15 cellular contexts compared by ENCODE assay signal in the genomic region with DNA sequence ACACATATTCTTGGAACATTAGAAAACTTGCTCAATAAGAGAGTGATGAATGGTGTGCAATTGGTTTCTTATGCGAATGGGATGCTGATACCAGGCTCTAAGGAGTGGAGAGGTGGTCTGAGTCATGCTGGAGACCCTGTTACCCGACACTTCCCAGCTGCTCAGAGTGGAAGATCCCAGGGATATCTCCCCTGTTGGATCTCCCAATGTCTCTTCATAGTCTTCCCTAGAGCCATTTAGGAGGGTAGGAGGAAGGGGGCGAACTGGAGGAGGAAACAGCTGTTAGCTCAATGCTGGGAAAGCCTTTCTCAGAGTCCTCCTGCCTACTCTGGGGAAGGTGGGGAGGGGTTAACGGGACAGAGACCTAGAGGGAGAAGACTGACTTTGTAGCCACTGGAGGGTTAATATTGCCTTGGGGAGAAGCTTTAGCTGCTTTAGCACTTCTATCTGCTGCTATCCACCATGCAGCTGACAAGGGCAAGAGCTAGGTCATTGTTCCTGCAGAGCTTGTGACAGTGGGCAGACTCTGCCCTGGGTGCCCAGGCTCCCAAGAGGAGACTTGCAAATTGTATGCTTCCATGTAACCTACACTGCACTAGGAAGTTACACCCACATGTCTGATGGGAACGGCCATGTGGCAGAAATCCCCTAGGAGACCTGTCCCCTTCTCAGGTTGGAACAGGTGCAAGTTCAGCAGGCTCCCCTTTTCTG.
DNase-seq lines count a peak whose midpoint lies in the region; ATAC-seq, FAIRE-seq and TF ChIP-seq lines count a peak whose summit lies in the region.
"Had no signal": no experiment of that assay in that cellular context is flagged by ENCODE, and none has a peak within 500 bp of the region (broad histone marks: within the 10 kb centered on the region; RNA-seq: fewer than 3 reads in every experiment).

No MANE protein-coding gene starts in this region.

- no peak for TF ChIP-seq EP300 in esophagus muscularis mucosa (IDR thresholded peaks at IDR 0.05)

- H3K9me2 ChIP-seq in GM23338 (ENCODE audit: insufficient read depth): peaks cover 13% of the 10 kb centered on the region; the same call in 1 of the 2 replicates

- H3K9me3 Mint-ChIP-seq in GM23338 (no peaks in the 10 kb centered on the region; the same call in 2 of the 3 replicates), IgD-negative memory B cell (no peaks in the 10 kb centered on the region)

- no peaks in the 10 kb centered on the region for H4K20me1 ChIP-seq in GM23338 (replicated peaks; ENCODE audit: insufficient read depth)

- H3K4me3 ChIP-seq in GM23338: no peak overlapping the region
- no peak overlapping the region for H3K4me3 ChIP-seq in esophagus muscularis mucosa
- H3K4me3 ChIP-seq in mesendoderm (ENCODE audit: low read length): no peak overlapping the region
- H3K4me3 ChIP-seq in small intestine (ENCODE audit: low read depth in 1 of 2, low read length in 2 of 2): no peak overlapping the region
- H3K4me3 ChIP-seq: SK-N-MC had no signal

- no peak overlapping the region for H3K27ac ChIP-seq in GM23338 (ENCODE audit: low read depth)
- no peak overlapping the region for H3K27ac ChIP-seq in esophagus muscularis mucosa (replicated peaks in 1 of 4)
- H3K27ac ChIP-seq in mesendoderm (ENCODE audit: low read depth, low read length): no peak overlapping the region
- no peak overlapping the region for H3K27ac ChIP-seq in small intestine (ENCODE audit: low read depth in 1 of 2, low read length in 1 of 2)
- H3K27ac ChIP-seq: SK-N-MC had no signal

- H3K27ac Mint-ChIP-seq in GM23338 (no peak overlapping the region), IgD-negative memory B cell (peak overlapping the region in 2 of 3 donors; percentile 47 to 50)

- H3K4me3 Mint-ChIP-seq in GM23338 (no peak overlapping the region), IgD-negative memory B cell (no peak overlapping the region)

- no peaks in the 10 kb centered on the region for H3K79me1 ChIP-seq in mesendoderm (ENCODE audit: low read length)

- intact Hi-C loops in esophagus muscularis mucosa (cut with DNase I): no loop called here
- intact Hi-C loops in posterior vena cava (cut with DNase I): no loop called here

- no peak for TF ChIP-seq POLR2A in esophagus muscularis mucosa (IDR thresholded peaks at IDR 0.05; ENCODE audit: low read depth)

- no peaks in the 10 kb centered on the region for H3K36me3 Mint-ChIP-seq in GM23338 (ENCODE audit: low read depth)
- H3K36me3 Mint-ChIP-seq in IgD-negative memory B cell: peaks cover 2% of the 10 kb centered on the region

- H3K56ac ChIP-seq in mesendoderm (ENCODE audit: low read length): no peak overlapping the region

- 0 out of 2 replicates have a peak, but pooled peaks cover 3% of the 10 kb centered on the region for H3K4me1 ChIP-seq in GM23338 (ENCODE audit: insufficient read depth)
- peaks cover 7 to 17% (median 15%) of the 10 kb centered on the region in 4 donors for H3K4me1 ChIP-seq in esophagus muscularis mucosa
- no peaks in the 10 kb centered on the region for H3K4me1 ChIP-seq in mesendoderm (ENCODE audit: control insufficient read depth, low read depth, low read length)
- H3K4me1 ChIP-seq in small intestine (ENCODE audit: control insufficient read depth in 2 of 2, insufficient read depth in 1 of 2, low read depth in 1 of 2, low read length in 1 of 2): no peaks in the 10 kb centered on the region

- H3K4ac ChIP-seq in mesendoderm (ENCODE audit: low read depth, low read length): no peak overlapping the region

- H3K79me2 ChIP-seq in GM23338 (replicated peaks; ENCODE audit: insufficient read depth): no peaks in the 10 kb centered on the region
- no peaks in the 10 kb centered on the region for H3K79me2 ChIP-seq in mesendoderm (ENCODE audit: control insufficient read depth, insufficient read depth, low read length)

- H2AK5ac ChIP-seq in mesendoderm (ENCODE audit: low read length): no peak overlapping the region

- no peak overlapping the region for H4K8ac ChIP-seq in mesendoderm (ENCODE audit: low read depth, low read length)

- ATAC-seq in GM23338 (peak; percentile 72), HG02610 (IDR thresholded peaks at IDR 0.05; ENCODE audit: unreplicated experiment) (no peak)
- ATAC-seq: HCT116 had no signal

- H3K4me2 ChIP-seq in GM23338 (no peak overlapping the region), mesendoderm (ENCODE audit: low read length) (no peak overlapping the region)

- no peak overlapping the region for H2BK120ac ChIP-seq in mesendoderm (ENCODE audit: low read depth, low read length)

- no peak overlapping the region for H3K18ac ChIP-seq in mesendoderm (ENCODE audit: low read length)

- H3K4me1 Mint-ChIP-seq in GM23338 (peaks cover 11% of the 10 kb centered on the region), IgD-negative memory B cell (no peaks in the 10 kb centered on the region)

- WGBS in esophagus muscularis mucosa: 71% methylated on average over 5 of the region's 5 CpGs
- WGBS in mesendoderm (ENCODE audit: extremely low coverage, insufficient coverage, low lambda C conversion rate): no CpG with 5 or more reads among the region's 5 CpGs
- WGBS in small intestine, 3 donors: 83 to 93% (median 91%) methylated on average over 5 of the region's 5 CpGs

- H4K5ac ChIP-seq in mesendoderm (ENCODE audit: low read length): no peak overlapping the region

- H3K27me3 Mint-ChIP-seq in GM23338 (ENCODE audit: insufficient read depth, low read depth, poor library complexity) (peaks cover 4% of the 10 kb centered on the region), IgD-negative memory B cell (peaks cover 17% of the 10 kb centered on the region)

- H3K36me3 ChIP-seq in GM23338 (ENCODE audit: insufficient read depth) (no peaks in the 10 kb centered on the region), esophagus muscularis mucosa (no peaks in the 10 kb centered on the region), mesendoderm (ENCODE audit: control insufficient read depth, insufficient read depth, low read length) (no peaks in the 10 kb centered on the region), small intestine (ENCODE audit: control insufficient read depth in 2 of 2, insufficient read depth in 2 of 2, low read length in 2 of 2) (no peaks in the 10 kb centered on the region)

- H3K9ac ChIP-seq in mesendoderm (ENCODE audit: low read length): no peak overlapping the region

- FAIRE-seq in small intestine (lab: Jason Lieb, UNC): no peak

- H3K9me3 ChIP-seq in esophagus muscularis mucosa: no peaks in the 10 kb centered on the region
- no peaks in the 10 kb centered on the region for H3K9me3 ChIP-seq in small intestine (ENCODE audit: control insufficient read depth, low read depth)

- H2BK15ac ChIP-seq in mesendoderm (replicated peaks; ENCODE audit: low read depth): no peak overlapping the region

- DNase-seq in GM23338 (ENCODE audit: low spot score) (peak; percentile 36), esophagus muscularis mucosa (ENCODE audit: extremely low spot score) (peak; percentile 57), mesendoderm (peak; percentile 57), small intestine (no peak), posterior vena cava (ENCODE audit: low spot score) (no peak)
- DNase-seq: ACHN, COR-L47, KG1, NCI-H1436, NCI-H2029, NCI-H510A treated with DMSO at 0.1 percent for 48 hours had no signal

- H3K27me3 ChIP-seq in GM23338 (ENCODE audit: insufficient read depth) (no peaks in the 10 kb centered on the region), esophagus muscularis mucosa (no peaks in the 10 kb centered on the region), mesendoderm (ENCODE audit: insufficient read depth, low read length, poor library complexity) (no peaks in the 10 kb centered on the region), small intestine (ENCODE audit: control insufficient read depth in 2 of 2, insufficient read depth in 2 of 2, low read length in 2 of 2) (no peaks in the 10 kb centered on the region)

- TF ChIP-seq CTCF in GM23338 (conservative IDR thresholded peaks at IDR 0.05; ENCODE audit: low read depth in 2 of 2) (no peak), esophagus muscularis mucosa (IDR thresholded peaks at IDR 0.05) (no peak)

- H3K23ac ChIP-seq in mesendoderm (ENCODE audit: low read length): no peak overlapping the region

- peak overlapping the region; percentile 0; the same call in 1 of the 2 replicates for H2AFZ ChIP-seq in GM23338

- H3F3A ChIP-seq in GM23338 (replicated peaks; ENCODE audit: low read depth): no peaks in the 10 kb centered on the region

- H2BK5ac ChIP-seq in mesendoderm (ENCODE audit: low read length): no peak overlapping the region

TF ChIP-seq in GM23338, 12 proteins besides CTCF, POLR2A, EP300 and RAD21:
- TF ChIP-seq EZH2 (IDR thresholded peaks at IDR 0.05; ENCODE audit: low read depth, unreplicated experiment): no peak

Comparison
In these comparisons a context has a peak if more than half of its experiments do, and no peak if none do; other contexts are left out.
1. DNase-seq: peak in GM23338 (single experiment), esophagus muscularis mucosa (single experiment) and mesendoderm (single experiment); none in small intestine (single experiment) and posterior vena cava (single experiment).